Comparison of ENCODE assay signal across 25 cellular contexts in the genomic region with DNA sequence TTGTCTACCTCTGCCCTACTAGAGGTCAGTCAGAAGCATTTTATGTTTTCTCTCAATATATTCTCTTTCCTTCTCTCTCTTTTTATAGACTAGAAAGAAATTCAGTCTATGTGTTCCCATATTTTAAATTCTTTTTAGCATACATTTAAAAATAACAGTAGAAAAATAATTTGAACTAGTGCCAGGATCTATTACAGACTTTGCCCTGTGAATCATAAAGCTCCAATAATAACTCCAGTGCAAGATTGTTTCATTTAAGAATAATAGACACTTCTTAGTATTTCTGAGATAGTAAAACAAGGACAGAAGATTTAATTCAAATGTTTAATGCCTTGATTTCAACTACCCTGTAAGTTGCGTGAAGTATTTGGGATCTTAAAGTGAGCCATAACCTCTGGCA.
DNase-seq lines count a peak whose midpoint lies in the region; ATAC-seq and TF ChIP-seq lines count a peak whose summit lies in the region.
"Had no signal": no experiment of that assay in that cellular context is flagged by ENCODE, and none has a peak within 500 bp of the region (broad histone marks: within the 10 kb centered on the region; RNA-seq: fewer than 3 reads in every experiment).

No MANE protein-coding gene starts in this region.

- H3K36me3 Mint-ChIP-seq in natural killer cell treated with Interleukin-12 subunit alpha and Interleukin-12 subunit beta and Interleukin-15 and Interleukin-18, amount 100 ng/mL, for 72 hours: no peaks in the 10 kb centered on the region
- H3K36me3 Mint-ChIP-seq: activated naive CD4-positive, alpha-beta T cell treated with anti-CD3 and anti-CD28 coated beads, Interleukin-2, amount 50 U/mL, for 24 hours; type B pancreatic cell had no signal

- peaks cover 5% of the 10 kb centered on the region for H3K4me1 Mint-ChIP-seq in stimulated activated naive CD8-positive, alpha-beta T cell treated with anti-CD3 and anti-CD28 coated beads, Interleukin-15, amount 100 ng/mL, for 72 hours
- H3K4me1 Mint-ChIP-seq in natural killer cell treated with Interleukin-12 subunit alpha and Interleukin-12 subunit beta and Interleukin-15 and Interleukin-18, amount 100 ng/mL, for 72 hours (ENCODE audit: low read depth in 2 of 2): peaks cover 0 to 3% of the 10 kb centered on the region in 2 donors
- H3K4me1 Mint-ChIP-seq: activated CD4-positive, alpha-beta T cell treated with anti-CD3 and anti-CD28 coated beads, Interleukin-2, amount 10 ng/mL, durations not matched to agents 24 days and 14 days; activated naive CD4-positive, alpha-beta T cell treated with anti-CD3 and anti-CD28 coated beads, Interleukin-2, amount 50 U/mL, for 24 hours had no signal

- no peak for TF ChIP-seq CTCF in retinal pigment epithelial cell (conservative IDR thresholded peaks at IDR 0.05; ENCODE audit: low read depth, low read length)

- H3K27ac Mint-ChIP-seq in stimulated activated naive CD8-positive, alpha-beta T cell treated with anti-CD3 and anti-CD28 coated beads, Interleukin-15, amount 100 ng/mL, for 72 hours: no peak overlapping the region
- H3K27ac Mint-ChIP-seq in natural killer cell treated with Interleukin-12 subunit alpha and Interleukin-12 subunit beta and Interleukin-15 and Interleukin-18, amount 100 ng/mL, for 72 hours: no peak overlapping the region
- H3K27ac Mint-ChIP-seq: activated CD4-positive, alpha-beta T cell treated with anti-CD3 and anti-CD28 coated beads, Interleukin-2, amount 10 ng/mL, durations not matched to agents 24 days and 14 days; activated naive CD4-positive, alpha-beta T cell treated with anti-CD3 and anti-CD28 coated beads, Interleukin-2, amount 50 U/mL, for 24 hours; activated T-helper 1 cell treated with anti-CD3 and anti-CD28 coated beads, Interleukin-12 subunit alpha, Interleukin-12 subunit beta, Interleukin-2, Interleukin-4 antibody, amounts not matched to agents 30 ng/mL and 10 ng/mL and 1 ng/mL, durations not matched to agents 14 hours and 24 hours and 36 hours; T-helper 1 cell treated with Interleukin-12 subunit alpha and Interleukin-12 subunit beta and Interleukin-4 antibody, amounts not matched to agents 30 μg/mL and 1 μg/mL, for 36 hours; type B pancreatic cell had no signal

- no peak overlapping the region for H3K4me3 Mint-ChIP-seq in stimulated activated naive CD8-positive, alpha-beta T cell treated with anti-CD3 and anti-CD28 coated beads, Interleukin-15, amount 100 ng/mL, for 72 hours
- H3K4me3 Mint-ChIP-seq in natural killer cell treated with Interleukin-12 subunit alpha and Interleukin-12 subunit beta and Interleukin-15 and Interleukin-18, amount 100 ng/mL, for 72 hours: no peak overlapping the region
- H3K4me3 Mint-ChIP-seq: activated CD4-positive, alpha-beta T cell treated with anti-CD3 and anti-CD28 coated beads, Interleukin-2, amount 10 ng/mL, durations not matched to agents 24 days and 14 days; activated naive CD4-positive, alpha-beta T cell treated with anti-CD3 and anti-CD28 coated beads, Interleukin-2, amount 50 U/mL, for 24 hours; activated T-helper 1 cell treated with anti-CD3 and anti-CD28 coated beads, Interleukin-12 subunit alpha, Interleukin-12 subunit beta, Interleukin-2, Interleukin-4 antibody, amounts not matched to agents 30 ng/mL and 10 ng/mL and 1 ng/mL, durations not matched to agents 14 hours and 24 hours and 36 hours; T-helper 1 cell treated with Interleukin-12 subunit alpha and Interleukin-12 subunit beta and Interleukin-4 antibody, amounts not matched to agents 30 μg/mL and 1 μg/mL, for 36 hours; type B pancreatic cell had no signal

- no peak for ATAC-seq in stimulated activated naive CD8-positive, alpha-beta T cell treated with anti-CD3 and anti-CD28 coated beads, Interleukin-15, amount 100 ng/mL, for 72 hours
- ATAC-seq in natural killer cell treated with Interleukin-12 subunit alpha and Interleukin-12 subunit beta and Interleukin-15 and Interleukin-18, amount 100 ng/mL, for 72 hours: no peak
- ATAC-seq: heart right ventricle, HepG2, left ventricle myocardium superior, mucosa of descending colon had no signal

- peaks cover under 1% of the 10 kb centered on the region for H3K27me3 Mint-ChIP-seq in stimulated activated naive CD8-positive, alpha-beta T cell treated with anti-CD3 and anti-CD28 coated beads, Interleukin-15, amount 100 ng/mL, for 72 hours
- H3K27me3 Mint-ChIP-seq in natural killer cell treated with Interleukin-12 subunit alpha and Interleukin-12 subunit beta and Interleukin-15 and Interleukin-18, amount 100 ng/mL, for 72 hours: peaks cover under 1 to 10% of the 10 kb centered on the region in 2 donors
- H3K27me3 Mint-ChIP-seq: type B pancreatic cell had no signal

- DNase-seq in EL (peak; percentile 51), amniotic stem cell (lab: John Stamatoyannopoulos, UW) (peak; percentile 6), fibroblast of peridontal ligament (ENCODE audit: extremely low read depth) (peak; percentile 37), retinal pigment epithelial cell (ENCODE audit: low read depth) (no peak), DMS 273 treated with DMSO at 0.1 percent for 48 hours (lab: John Stamatoyannopoulos, UW) (no peak), DMS 273 (lab: John Stamatoyannopoulos, UW; ENCODE audit: unreplicated experiment) (no peak)
- DNase-seq in stimulated activated naive CD8-positive, alpha-beta T cell treated with anti-CD3 and anti-CD28 coated beads, Interleukin-15, amount 100 ng/mL, for 72 hours: no peak
- DNase-seq in natural killer cell treated with Interleukin-12 subunit alpha and Interleukin-12 subunit beta and Interleukin-15 and Interleukin-18, amount 100 ng/mL, for 72 hours (ENCODE audit: low spot score): no peak
- DNase-seq: activated CD4-positive, alpha-beta T cell treated with anti-CD3 and anti-CD28 coated beads, Interleukin-2, amount 10 ng/mL, durations not matched to agents 24 days and 14 days; Caco-2; GOT3; heart right ventricle; left ventricle myocardium superior; mucosa of descending colon; NCI-H1092 treated with DMSO at 0.1 percent for 48 hours; NCI-H2029 treated with DMSO at 0.1 percent for 48 hours; NCI-H446 treated with DMSO at 0.1 percent for 48 hours; PC-9; SHP77 treated with DMSO at 0.1 percent for 48 hours; stomach had no signal

- H3K4me3 ChIP-seq in retinal pigment epithelial cell (ENCODE audit: low read length): peak overlapping the region; percentile 25
- H3K4me3 ChIP-seq: heart right ventricle, mucosa of descending colon, PC-9, stomach had no signal

- no peaks in the 10 kb centered on the region for H3K9me3 Mint-ChIP-seq in stimulated activated naive CD8-positive, alpha-beta T cell treated with anti-CD3 and anti-CD28 coated beads, Interleukin-15, amount 100 ng/mL, for 72 hours
- H3K9me3 Mint-ChIP-seq in natural killer cell treated with Interleukin-12 subunit alpha and Interleukin-12 subunit beta and Interleukin-15 and Interleukin-18, amount 100 ng/mL, for 72 hours: no peaks in the 10 kb centered on the region
- H3K9me3 Mint-ChIP-seq: activated CD4-positive, alpha-beta T cell treated with anti-CD3 and anti-CD28 coated beads, Interleukin-2, amount 10 ng/mL, durations not matched to agents 24 days and 14 days; activated naive CD4-positive, alpha-beta T cell treated with anti-CD3 and anti-CD28 coated beads, Interleukin-2, amount 50 U/mL, for 24 hours; activated T-helper 1 cell treated with anti-CD3 and anti-CD28 coated beads, Interleukin-12 subunit alpha, Interleukin-12 subunit beta, Interleukin-2, Interleukin-4 antibody, amounts not matched to agents 30 ng/mL and 10 ng/mL and 1 ng/mL, durations not matched to agents 14 hours and 24 hours and 36 hours; T-helper 1 cell treated with Interleukin-12 subunit alpha and Interleukin-12 subunit beta and Interleukin-4 antibody, amounts not matched to agents 30 μg/mL and 1 μg/mL, for 36 hours; type B pancreatic cell had no signal

Comparison
In these comparisons a context has a peak if more than half of its experiments do, and no peak if none do; other contexts are left out.
1. DNase-seq: peak in EL (single experiment), amniotic stem cell (single experiment) and fibroblast of peridontal ligament (single experiment); none in retinal pigment epithelial cell (single experiment), stimulated activated naive CD8-positive, alpha-beta T cell treated with anti-CD3 and anti-CD28 coated beads, Interleukin-15, amount 100 ng/mL, for 72 hours (0 of 2), natural killer cell treated with Interleukin-12 subunit alpha and Interleukin-12 subunit beta and Interleukin-15 and Interleukin-18, amount 100 ng/mL, for 72 hours (single experiment), DMS 273 treated with DMSO at 0.1 percent for 48 hours (single experiment) and DMS 273 (single experiment).